Comparison of ENCODE assay signal across 11 cellular contexts in genomic region chr2:148720501-148720998, GRCh38.
DNase-seq lines count a peak whose midpoint lies in the region; ATAC-seq and FAIRE-seq lines count a peak whose summit lies in the region.
"Had no signal": no experiment of that assay in that cellular context is flagged by ENCODE, and none has a peak within 500 bp of the region (broad histone marks: within the 10 kb centered on the region; RNA-seq: fewer than 3 reads in every experiment).

No MANE protein-coding gene starts in this region.

- H3K27ac ChIP-seq in SJCRH30 (peak overlapping the region; percentile 92), small intestine (ENCODE audit: low read depth in 1 of 2, low read length in 1 of 2) (no peak overlapping the region)
- H3K27ac ChIP-seq: tibial nerve had no signal

- 40 to 69% (median 45%) methylated on average over 20 of the region's 20 CpGs for WGBS in small intestine, 3 donors

- H3K9me3 ChIP-seq in SJCRH30 (replicated peaks): no peaks in the 10 kb centered on the region
- no peaks in the 10 kb centered on the region for H3K9me3 ChIP-seq in small intestine (ENCODE audit: control insufficient read depth, low read depth)

- DNase-seq in NCI-H2196 (lab: John Stamatoyannopoulos, UW; ENCODE audit: unreplicated experiment): peak; percentile 23
- DNase-seq in NCI-H2196 treated with DMSO at 0.1 percent for 48 hours (lab: John Stamatoyannopoulos, UW; ENCODE audit: unreplicated experiment): no peak
- DNase-seq in SJCRH30: peak; percentile 61 to 80
- peak; percentile 25 for DNase-seq in left cardiac atrium
- DNase-seq in small intestine: peak; percentile 24
- no peak for DNase-seq in retina
- DNase-seq: activated T-cell treated with anti-CD3 and anti-CD28 coated beads, Interleukin-2, amount 50 U/mL, for 4 hours; foreskin melanocyte had no signal

- no peaks in the 10 kb centered on the region for H3K36me3 ChIP-seq in SJCRH30
- no peaks in the 10 kb centered on the region for H3K36me3 ChIP-seq in small intestine (ENCODE audit: control insufficient read depth in 2 of 2, insufficient read depth in 2 of 2, low read length in 2 of 2)

- peak overlapping the region; percentile 48 for H3K4me3 ChIP-seq in SJCRH30
- H3K4me3 ChIP-seq in small intestine (ENCODE audit: low read depth in 1 of 2, low read length in 2 of 2): no peak overlapping the region
- H3K4me3 ChIP-seq: tibial nerve had no signal

- FAIRE-seq in small intestine (lab: Jason Lieb, UNC): no peak

- intact Hi-C loops in left cardiac atrium (cut with DNase I): no loop called here

- no peaks in the 10 kb centered on the region for H3K27me3 ChIP-seq in SJCRH30
- no peaks in the 10 kb centered on the region for H3K27me3 ChIP-seq in small intestine (ENCODE audit: control insufficient read depth in 2 of 2, insufficient read depth in 2 of 2, low read length in 2 of 2)
- H3K27me3 ChIP-seq: tibial nerve had no signal

- ATAC-seq in left cardiac atrium (peak; percentile 53 to 70), HG03571 (IDR thresholded peaks at IDR 0.05; ENCODE audit: unreplicated experiment) (no peak), GM19467 (IDR thresholded peaks at IDR 0.05; ENCODE audit: unreplicated experiment) (no peak)

- peaks cover 54% of the 10 kb centered on the region for H3K4me1 ChIP-seq in SJCRH30
- peaks cover 4 to 6% of the 10 kb centered on the region in 2 donors for H3K4me1 ChIP-seq in small intestine (ENCODE audit: control insufficient read depth in 2 of 2, insufficient read depth in 1 of 2, low read depth in 1 of 2, low read length in 1 of 2)

Comparison
In these comparisons a context has a peak if more than half of its experiments do, and no peak if none do; other contexts are left out.
1. DNase-seq: peak in NCI-H2196 (single experiment), SJCRH30 (2 of 2), left cardiac atrium (single experiment) and small intestine (single experiment); none in NCI-H2196 treated with DMSO at 0.1 percent for 48 hours (single experiment) and retina (single experiment).
2. ATAC-seq: peak in left cardiac atrium (2 of 2); none in HG03571 (single experiment) and GM19467 (single experiment).